Comparison of ENCODE assay signal across 1 cellular context in genomic region chr21:44572959-44573583, GRCh38.
TF ChIP-seq lines count a peak whose summit lies in the region.

No MANE protein-coding gene starts in this region.

TF ChIP-seq in H1, 55 proteins besides CTCF, POLR2A, EP300 and RAD21:
- TF ChIP-seq CBX8 (IDR thresholded peaks at IDR 0.05; ENCODE audit: borderline replicate concordance, low read depth, low read length) (no peak), YY1 (IDR thresholded peaks at IDR 0.05; ENCODE audit: low read depth, low read length) (no peak), SP4 (IDR thresholded peaks at IDR 0.05; ENCODE audit: low read length) (no peak), TEAD4 (IDR thresholded peaks at IDR 0.05; ENCODE audit: low read depth, low read length) (no peak), BACH1 (IDR thresholded peaks at IDR 0.05; ENCODE audit: low read length) (no peak), PHF8 (conservative IDR thresholded peaks at IDR 0.05; ENCODE audit: low read depth, low read length) (no peak), TBP (IDR thresholded peaks at IDR 0.05; ENCODE audit: low read depth, low read length) (no peak), ZNF274 (IDR thresholded peaks at IDR 0.05; ENCODE audit: borderline replicate concordance, extremely low read depth, low read length) (no peak), SP1 (IDR thresholded peaks at IDR 0.05; ENCODE audit: low read depth, low read length) (no peak), RNF2 (IDR thresholded peaks at IDR 0.05; ENCODE audit: borderline replicate concordance, low read depth, low read length, missing control alignments, poor library complexity, severe bottlenecking) (no peak), HDAC6 (IDR thresholded peaks at IDR 0.05; ENCODE audit: low read depth, low read length) (no peak), CTBP2 (IDR thresholded peaks at IDR 0.05; ENCODE audit: borderline replicate concordance, insufficient read depth, insufficient read length, low read length) (no peak), SP2 (IDR thresholded peaks at IDR 0.05; ENCODE audit: low read length) (no peak), NRF1 (IDR thresholded peaks at IDR 0.05; ENCODE audit: low read depth, low read length) (no peak)
- TF ChIP-seq, protein P1, sequence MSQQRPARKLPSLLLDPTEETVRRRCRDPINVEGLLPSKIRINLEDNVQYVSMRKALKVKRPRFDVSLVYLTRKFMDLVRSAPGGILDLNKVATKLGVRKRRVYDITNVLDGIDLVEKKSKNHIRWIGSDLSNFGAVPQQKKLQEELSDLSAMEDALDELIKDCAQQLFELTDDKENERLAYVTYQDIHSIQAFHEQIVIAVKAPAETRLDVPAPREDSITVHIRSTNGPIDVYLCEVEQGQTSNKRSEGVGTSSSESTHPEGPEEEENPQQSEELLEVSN (IDR thresholded peaks at IDR 0.05), result no peak
